ENCODE assay signal across 7 cellular contexts in genomic region chr11:65962136-65962564, GRCh38. TPM values are rescaled to one million over a fixed set of nuclear protein-coding genes. Genes with fewer than 3 reads are reported as not detected.
DNase-seq lines count a peak whose midpoint lies in the region; ATAC-seq and TF ChIP-seq lines count a peak whose summit lies in the region.

No MANE protein-coding gene starts in this region.

- H3K9me3 Mint-ChIP-seq in activated T-helper 17 cell treated with anti-CD3 and anti-CD28 coated beads, Interleukin-2, amount 50 U/mL, for 72 hours = no peaks in the 10 kb centered on the region

- H3K4me1 Mint-ChIP-seq in activated T-helper 17 cell treated with anti-CD3 and anti-CD28 coated beads, Interleukin-2, amount 50 U/mL, for 72 hours = peaks cover 17% of the 10 kb centered on the region

- TF ChIP-seq POLR2A in stomach (IDR thresholded peaks at IDR 0.05) = no peak

- no peak for TF ChIP-seq EP300 in stomach (IDR thresholded peaks at IDR 0.05)

- intact Hi-C loops in stomach (cut with DNase I; ENCODE audit: low total_unique reads) = loop anchor here (5.0 kb wide), 1 partner anchor 80 kb away; no protein-coding TSS in a partner anchor

- 2 to 7% (median 5%) methylated on average over 8 to 14 of the region's 14 CpGs for WGBS in stomach, 5 donors

- no peaks in the 10 kb centered on the region for H3K27me3 Mint-ChIP-seq in activated T-helper 17 cell treated with anti-CD3 and anti-CD28 coated beads, Interleukin-2, amount 50 U/mL, for 72 hours

- peak overlapping the region; percentile 89 for H3K4me3 ChIP-seq in HFF-Myc (replicated peaks; ENCODE audit: low read depth, low read length)
- peak overlapping the region; percentile 99 for H3K4me3 ChIP-seq in iPS-18c (ENCODE audit: insufficient read depth, low read depth, low read length)
- H3K4me3 ChIP-seq in stomach = peak overlapping the region; percentile 97 to 100 (median 98)

- DNase-seq in HFF-Myc (ENCODE audit: extremely low read depth, low read depth) (no peak), stomach (no peak), NCI-H2029 (lab: John Stamatoyannopoulos, UW) (no peak), SIG-M5 treated with dmso at 0.1 percent for 504 hours (lab: John Stamatoyannopoulos, UW; ENCODE audit: unreplicated experiment) (no peak)

- peak overlapping the region in 4 of 5 donors; percentile 86 to 94 (median 92) for H3K27ac ChIP-seq in stomach

- TF ChIP-seq CTCF in HFF-Myc (IDR thresholded peaks at IDR 0.05; ENCODE audit: low read depth, low read length, missing control alignments) (no peak), stomach (IDR thresholded peaks at IDR 0.05) (no peak)

- H3K36me3 ChIP-seq in stomach = peaks cover 29 to 37% (median 37%) of the 10 kb centered on the region in 4 donors

- peaks cover 0 to 12% (median 0%) of the 10 kb centered on the region in 3 donors for H3K27me3 ChIP-seq in stomach

- H3K27ac Mint-ChIP-seq in activated T-helper 17 cell treated with anti-CD3 and anti-CD28 coated beads, Interleukin-2, amount 50 U/mL, for 72 hours = peak overlapping the region; percentile 90

- H3K9me3 ChIP-seq in iPS-18c (ENCODE audit: control insufficient read depth, insufficient read depth, low read length) = peaks cover under 1% of the 10 kb centered on the region
- H3K9me3 ChIP-seq in stomach = no peaks in the 10 kb centered on the region

- peak overlapping the region; percentile 94 for H3K4me3 Mint-ChIP-seq in activated T-helper 17 cell treated with anti-CD3 and anti-CD28 coated beads, Interleukin-2, amount 50 U/mL, for 72 hours

- H3K36me3 Mint-ChIP-seq in activated T-helper 17 cell treated with anti-CD3 and anti-CD28 coated beads, Interleukin-2, amount 50 U/mL, for 72 hours (ENCODE audit: low read depth) = peaks cover 56% of the 10 kb centered on the region

- H3K4me1 ChIP-seq in stomach = peaks cover 17 to 38% (median 32%) of the 10 kb centered on the region in 4 donors

- no peak for ATAC-seq in activated T-helper 17 cell treated with anti-CD3 and anti-CD28 coated beads, Interleukin-2, amount 50 U/mL, for 72 hours (replicated peaks)
- ATAC-seq in HG02885 (IDR thresholded peaks at IDR 0.05; ENCODE audit: poor library complexity, unreplicated experiment) = no peak

RNA-seq across cellular contexts. Expression of gene SART1, which starts 0.6 kb away (rescaled TPM):
- 10 to 100 TPM; 44.7 to 51.3 TPM for total RNA-seq in activated T-helper 17 cell treated with anti-CD3 and anti-CD28 coated beads, Interleukin-2, amount 50 U/mL, for 72 hours
- 100 to 1,000 TPM in 2 of 5 donors, 10 to 100 TPM in 3; 26.1 to 278 (median 38.4) TPM for total RNA-seq in stomach
- 10 to 100 TPM; 76.1 to 93.2 (median 88.9) TPM for polyA plus RNA-seq in stomach

RNA-seq across cellular contexts. Expression of gene TSGA10IP, which starts 16.9 kb away (rescaled TPM):
- not detected for total RNA-seq in activated T-helper 17 cell treated with anti-CD3 and anti-CD28 coated beads, Interleukin-2, amount 50 U/mL, for 72 hours
- total RNA-seq in stomach = not detected
- polyA plus RNA-seq in stomach = not detected

RNA-seq across cellular contexts. Expression of gene EIF1AD, which starts 39.8 kb away (rescaled TPM):
- 10 to 100 TPM; 47.6 to 66.3 TPM for total RNA-seq in activated T-helper 17 cell treated with anti-CD3 and anti-CD28 coated beads, Interleukin-2, amount 50 U/mL, for 72 hours
- 10 to 100 TPM in 2 of 5 donors, 1 to 10 TPM in 2, not detected in 1; 3.8 to 26.1 (median 12.9) TPM for total RNA-seq in stomach
- 10 to 100 TPM; 10.5 to 13.6 (median 13.1) TPM for polyA plus RNA-seq in stomach

RNA-seq across cellular contexts. Expression of gene BANF1, which starts 40.2 kb away (rescaled TPM):
- total RNA-seq in activated T-helper 17 cell treated with anti-CD3 and anti-CD28 coated beads, Interleukin-2, amount 50 U/mL, for 72 hours = 100 to 1,000 TPM; 158 to 245 TPM
- total RNA-seq in stomach = 10 to 100 TPM; 12.3 to 58.4 (median 27.2) TPM
- polyA plus RNA-seq in stomach = 100 to 1,000 TPM; 150 to 207 (median 180) TPM

RNA-seq across cellular contexts. Expression of gene DRAP1, which starts 42.9 kb away (rescaled TPM):
- 10 to 100 TPM; 85.3 to 94.5 TPM for total RNA-seq in activated T-helper 17 cell treated with anti-CD3 and anti-CD28 coated beads, Interleukin-2, amount 50 U/mL, for 72 hours
- 100 to 1,000 TPM in 1 of 5 donors, 10 to 100 TPM in 4; 13.3 to 133 (median 49.2) TPM for total RNA-seq in stomach
- 10 to 100 TPM; 64.0 to 89.2 (median 77.9) TPM for polyA plus RNA-seq in stomach
